20 cellular contexts compared by ENCODE assay signal in genomic region chr2:5923957-5924945, GRCh38.
DNase-seq lines count a peak whose midpoint lies in the region; ATAC-seq, FAIRE-seq and TF ChIP-seq lines count a peak whose summit lies in the region.
"Had no signal": no experiment of that assay in that cellular context is flagged by ENCODE, and none has a peak within 500 bp of the region (broad histone marks: within the 10 kb centered on the region; RNA-seq: fewer than 3 reads in every experiment).

No MANE protein-coding gene starts in this region.

- no peak for TF ChIP-seq RAD21 in H1 (IDR thresholded peaks at IDR 0.05 in 1 of 2, conservative IDR thresholded peaks at IDR 0.05 in 1 of 2; ENCODE audit: low read depth in 2 of 2, low read length in 2 of 2)

- whole genome bisulfite sequencing in H1 (ENCODE audit: extremely low coverage in 1 of 2, insufficient coverage in 1 of 2, insufficient read length in 1 of 2, insufficient replicate concordance in 2 of 2, low coverage in 1 of 2, low lambda C conversion rate in 2 of 2, missing lambda C conversion rate in 1 of 2), 2 experiments = 87% methylated on average over 12 of the region's 12 CpGs; no CpG with 5 or more reads in 1 of the 2 experiments

- TF ChIP-seq CTCF in KMS-11 (conservative IDR thresholded peaks at IDR 0.05; ENCODE audit: low read depth, low read length) = no peak
- no peak for TF ChIP-seq CTCF in H1 (IDR thresholded peaks at IDR 0.05; ENCODE audit: control extremely low read depth in 1 of 3, insufficient read depth in 1 of 3, low read depth in 1 of 3, low read length in 3 of 3)
- no peak for TF ChIP-seq CTCF in nephron progenitor cell (IDR thresholded peaks at IDR 0.05)
- TF ChIP-seq CTCF in activated CD8-positive, alpha-beta T cell treated with anti-CD3 and anti-CD28 coated beads for 36 hours (IDR thresholded peaks at IDR 0.05) = no peak
- no peak for TF ChIP-seq CTCF in ascending aorta (IDR thresholded peaks at IDR 0.05)

- peaks cover 35% of the 10 kb centered on the region for H3K4me1 Mint-ChIP-seq in nephron progenitor cell
- H3K4me1 Mint-ChIP-seq in activated CD8-positive, alpha-beta T cell treated with anti-CD3 and anti-CD28 coated beads for 36 hours (ENCODE audit: low read depth) = no peaks in the 10 kb centered on the region
- H3K4me1 Mint-ChIP-seq: CD4-positive, CD25-positive, alpha-beta regulatory T cell had no signal

- DNase-seq in NCI-H69 (lab: John Stamatoyannopoulos, UW) (peak; percentile 2), H1 (ENCODE audit: low read depth in 1 of 2, low spot score in 2 of 2) (no peak), nephron progenitor cell (no peak), ascending aorta (ENCODE audit: low spot score in 2 of 2) (no peak), HCEC 1CT (no peak), iPS-NIHi7 (ENCODE audit: extremely low spot score) (no peak)
- no peak for DNase-seq in activated CD8-positive, alpha-beta T cell treated with anti-CD3 and anti-CD28 coated beads for 36 hours
- DNase-seq: C1 segment of cervical spinal cord; Caco-2; CD4-positive, CD25-positive, alpha-beta regulatory T cell; CD8-positive, alpha-beta T cell; DMS153; DND-41; GM23248; H9; HFFc6 had no signal

- no peak overlapping the region for H3K4me3 Mint-ChIP-seq in nephron progenitor cell
- H3K4me3 Mint-ChIP-seq in activated CD8-positive, alpha-beta T cell treated with anti-CD3 and anti-CD28 coated beads for 36 hours = no peak overlapping the region
- H3K4me3 Mint-ChIP-seq: CD4-positive, CD25-positive, alpha-beta regulatory T cell; CD8-positive, alpha-beta T cell; H9; HFFc6 had no signal

- H3K36me3 Mint-ChIP-seq in nephron progenitor cell (ENCODE audit: low read depth) = peaks cover under 1% of the 10 kb centered on the region
- H3K36me3 Mint-ChIP-seq in activated CD8-positive, alpha-beta T cell treated with anti-CD3 and anti-CD28 coated beads for 36 hours (ENCODE audit: low read depth) = no peaks in the 10 kb centered on the region
- H3K36me3 Mint-ChIP-seq: CD8-positive, alpha-beta T cell had no signal

- H2BK120ac ChIP-seq in H1 (replicated peaks; ENCODE audit: low read depth, low read length) = no peak overlapping the region

- no peak overlapping the region for H3K23ac ChIP-seq in H1 (ENCODE audit: insufficient read length)

- no peak overlapping the region for H2BK12ac ChIP-seq in H1 (ENCODE audit: low read depth, low read length)

- H4K5ac ChIP-seq in H1 (ENCODE audit: insufficient read length, low read depth, low read length) = no peak overlapping the region

- H3K36me3 ChIP-seq in KMS-11 (ENCODE audit: insufficient read depth) = no peaks in the 10 kb centered on the region
- no peaks in the 10 kb centered on the region for H3K36me3 ChIP-seq in H1 (ENCODE audit: control insufficient read depth in 2 of 4, insufficient read depth in 4 of 4, low read length in 3 of 4)
- no peaks in the 10 kb centered on the region for H3K36me3 ChIP-seq in ascending aorta

- no peak for TF ChIP-seq POLR2A in H1 (IDR thresholded peaks at IDR 0.05; ENCODE audit: control extremely low read depth in 1 of 2, low read depth in 2 of 2, low read length in 2 of 2)

- H3K9ac ChIP-seq in KMS-11 = peak overlapping the region; percentile 39; the same call in 1 of the 2 replicates
- no peak overlapping the region for H3K9ac ChIP-seq in H1 (replicated peaks in 1 of 4; ENCODE audit: extremely low read depth in 1 of 4, low read depth in 3 of 4, low read length in 3 of 4)
- H3K9ac ChIP-seq: GM23248 had no signal

- H3K4me1 ChIP-seq in KMS-11 (ENCODE audit: low read depth, poor library complexity, severe bottlenecking) (peaks cover 34% of the 10 kb centered on the region), H1 (replicated peaks in 1 of 4; ENCODE audit: control insufficient read depth in 3 of 4, insufficient read depth in 4 of 4, low read length in 3 of 4) (peaks cover 0 to 6% (median 3%) of the 10 kb centered on the region in 4 experiments; a peak in 4 of 7 replicates), ascending aorta (no peaks in the 10 kb centered on the region)
- H3K4me1 ChIP-seq: Caco-2 had no signal

- no peak for FAIRE-seq in H1 (lab: Jason Lieb, UNC)
- FAIRE-seq: G401.6, GM12892, GM19239 had no signal

- H4K8ac ChIP-seq in H1 (ENCODE audit: extremely low read depth, insufficient read depth, low read length) = no peak overlapping the region

- H2BK15ac ChIP-seq in H1 (ENCODE audit: low read length) = no peak overlapping the region

- H3K14ac ChIP-seq in H1 (ENCODE audit: insufficient read length) = no peak overlapping the region

- no peaks in the 10 kb centered on the region for H3K79me1 ChIP-seq in H1 (ENCODE audit: low read depth, low read length)

- H3K27ac ChIP-seq in KMS-11 (peak overlapping the region; percentile 87), H1 (ENCODE audit: low read depth, low read length) (no peak overlapping the region), ascending aorta (no peak overlapping the region)
- H3K27ac ChIP-seq: GM23248 had no signal

- intact Hi-C loops in activated CD8-positive, alpha-beta T cell treated with anti-CD3 and anti-CD28 coated beads for 36 hours (cut with micrococcal nuclease) = no loop called here
- intact Hi-C loops in ascending aorta (cut with DNase I) = no loop called here

- no peak overlapping the region for H3K56ac ChIP-seq in H1 (replicated peaks; ENCODE audit: insufficient read length, low read depth, low read length)

- no peak overlapping the region for H2BK20ac ChIP-seq in H1 (ENCODE audit: low read length)

- H2AFZ ChIP-seq in KMS-11 (ENCODE audit: low read depth) = peak overlapping the region; percentile 59; the same call in 1 of the 2 replicates
- H2AFZ ChIP-seq in H1 (ENCODE audit: low read length) = 0 out of 2 replicates have a peak overlapping the region, but pooled peaks have one; percentile 4
- H2AFZ ChIP-seq: GM23248 had no signal

- H3K4me2 ChIP-seq in KMS-11 (peak overlapping the region; percentile 85), H1 (ENCODE audit: insufficient read depth in 1 of 2, low read depth in 2 of 2, low read length in 2 of 2) (no peak overlapping the region)

- H4K91ac ChIP-seq in H1 (replicated peaks; ENCODE audit: insufficient read length, low read length) = no peak overlapping the region

- POLR2A ChIA-PET in H1 (lab: Charles Lee; ENCODE audit: partially characterized antibody) = no interaction called here
- POLR2A ChIA-PET in activated CD8-positive, alpha-beta T cell treated with anti-CD3 and anti-CD28 coated beads for 36 hours (lab: Charles Lee) = no interaction called here

- H3K9me3 Mint-ChIP-seq in nephron progenitor cell = peaks cover 24% of the 10 kb centered on the region
- peaks cover 8% of the 10 kb centered on the region for H3K9me3 Mint-ChIP-seq in activated CD8-positive, alpha-beta T cell treated with anti-CD3 and anti-CD28 coated beads for 36 hours

- no peak for TF ChIP-seq EP300 in H1 (IDR thresholded peaks at IDR 0.05; ENCODE audit: borderline replicate concordance in 1 of 2, low read depth in 2 of 2, low read length in 2 of 2)

- no peak overlapping the region for H2AK5ac ChIP-seq in H1 (ENCODE audit: low read depth, low read length)

- no peak for ATAC-seq in activated CD8-positive, alpha-beta T cell treated with anti-CD3 and anti-CD28 coated beads for 36 hours
- ATAC-seq: CD8-positive, alpha-beta T cell had no signal

- H3K27me3 Mint-ChIP-seq in nephron progenitor cell (ENCODE audit: low read depth, poor library complexity) = peaks cover under 1% of the 10 kb centered on the region
- H3K27me3 Mint-ChIP-seq in activated CD8-positive, alpha-beta T cell treated with anti-CD3 and anti-CD28 coated beads for 36 hours = no peaks in the 10 kb centered on the region
- H3K27me3 Mint-ChIP-seq: CD4-positive, CD25-positive, alpha-beta regulatory T cell had no signal

- peak overlapping the region; percentile 36 for H3K27ac Mint-ChIP-seq in nephron progenitor cell
- no peak overlapping the region for H3K27ac Mint-ChIP-seq in activated CD8-positive, alpha-beta T cell treated with anti-CD3 and anti-CD28 coated beads for 36 hours
- H3K27ac Mint-ChIP-seq: CD4-positive, CD25-positive, alpha-beta regulatory T cell; CD8-positive, alpha-beta T cell; HFFc6 had no signal

- H3K18ac ChIP-seq in H1 (ENCODE audit: extremely low read depth, low read length) = no peak overlapping the region

- no peaks in the 10 kb centered on the region; the same call in 1 of the 2 replicates for H3K23me2 ChIP-seq in H1 (ENCODE audit: low read depth, low read length)

- 0 out of 4 replicates have a peak, but pooled peaks cover 0 to 2% of the 10 kb centered on the region in 2 experiments for H3K9me3 ChIP-seq in H1 (ENCODE audit: insufficient read depth in 2 of 2, low read depth in 1 of 2, low read length in 1 of 2)
- no peaks in the 10 kb centered on the region for H3K9me3 ChIP-seq in ascending aorta

- H2BK5ac ChIP-seq in H1 (ENCODE audit: low read depth, low read length) = no peak overlapping the region

- peak overlapping the region; percentile 55 for H3K4me3 ChIP-seq in KMS-11 (IDR thresholded peaks at IDR 0.05; ENCODE audit: insufficient read depth, low read depth, low read length)
- H3K4me3 ChIP-seq in H1 (ENCODE audit: extremely low read depth in 1 of 4, insufficient read depth in 2 of 4, low read depth in 3 of 4, low read length in 4 of 4) = no peak overlapping the region
- H3K4me3 ChIP-seq in ascending aorta = no peak overlapping the region
- H3K4me3 ChIP-seq: GM23248 had no signal

- H3K4ac ChIP-seq in H1 (replicated peaks; ENCODE audit: insufficient read length, low read depth, low read length) = no peak overlapping the region

- H3K79me2 ChIP-seq in KMS-11 (ENCODE audit: insufficient read depth, low read depth) (no peaks in the 10 kb centered on the region), H1 (ENCODE audit: control insufficient read depth in 1 of 2, insufficient read depth in 2 of 2, low read length in 2 of 2) (no peaks in the 10 kb centered on the region)

- H4K20me1 ChIP-seq in KMS-11 (ENCODE audit: insufficient read depth) = no peaks in the 10 kb centered on the region
- no peaks in the 10 kb centered on the region for H4K20me1 ChIP-seq in H1 (replicated peaks in 1 of 2; ENCODE audit: control insufficient read depth in 1 of 2, insufficient read depth in 2 of 2, low read length in 2 of 2)

- CTCF ChIA-PET in H1 (lab: Charles Lee; ENCODE audit: partially characterized antibody) = interaction anchor here (0.7 to 1.9 kb wide), 3 partner anchors 9 to 629 kb away, joined by 3 to 9 read pairs (median 3); no protein-coding TSS in a partner anchor
- CTCF ChIA-PET in activated CD8-positive, alpha-beta T cell treated with anti-CD3 and anti-CD28 coated beads for 36 hours (lab: Charles Lee) = no interaction called here

- H3K27me3 ChIP-seq in KMS-11 (ENCODE audit: insufficient read depth, low read depth) (no peaks in the 10 kb centered on the region), H1 (replicated peaks in 1 of 4; ENCODE audit: control insufficient read depth in 3 of 4, extremely low read depth in 1 of 4, insufficient read depth in 3 of 4, low read length in 3 of 4) (no peaks in the 10 kb centered on the region), ascending aorta (no peaks in the 10 kb centered on the region)

TF ChIP-seq in H1, 55 proteins besides CTCF, POLR2A, EP300 and RAD21 (continues in another document):
- TF ChIP-seq ZNF274 (IDR thresholded peaks at IDR 0.05; ENCODE audit: borderline replicate concordance, extremely low read depth, low read length) (no peak), MAFK (IDR thresholded peaks at IDR 0.05; ENCODE audit: low read depth, low read length) (no peak), ASH2L (IDR thresholded peaks at IDR 0.05; ENCODE audit: low read length) (no peak), KDM1A (IDR thresholded peaks at IDR 0.05; ENCODE audit: borderline replicate concordance, low read length) (no peak)
